8 cellular contexts compared by ENCODE assay signal in the genomic region with DNA sequence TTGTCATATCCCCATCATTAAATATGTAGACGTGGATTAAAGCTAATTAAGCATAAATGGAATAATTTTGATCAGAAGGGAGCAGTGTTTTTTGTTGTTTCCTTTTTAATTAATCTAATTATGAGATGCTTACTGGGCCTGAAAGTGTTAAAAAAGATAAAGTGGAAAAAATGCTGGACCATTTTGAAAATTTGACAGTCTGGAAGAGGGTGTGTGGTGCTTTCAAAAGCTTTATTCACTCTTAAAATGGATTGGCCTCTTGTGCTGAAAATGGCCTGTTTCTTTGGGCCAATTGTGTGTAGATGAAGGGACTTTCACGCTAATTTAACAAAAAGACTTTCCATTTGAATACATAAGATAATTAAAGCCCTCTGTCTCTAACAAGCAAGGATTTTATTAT. TPM values are rescaled to one million over a fixed set of nuclear protein-coding genes. Genes with fewer than 3 reads are reported as not detected.
DNase-seq lines count a peak whose midpoint lies in the region; ATAC-seq and TF ChIP-seq lines count a peak whose summit lies in the region.

No MANE protein-coding gene starts in this region.

- no peak for TF ChIP-seq POLR2A in gastroesophageal sphincter (IDR thresholded peaks at IDR 0.05)

- TF ChIP-seq CTCF in WI38 (IDR thresholded peaks at IDR 0.05; ENCODE audit: low read depth, low read length) (no peak), gastroesophageal sphincter (IDR thresholded peaks at IDR 0.05) (no peak)

- H3K4me3 ChIP-seq in H7 (ENCODE audit: insufficient read depth, low read depth, low read length), result peak overlapping the region; percentile 58
- H3K4me3 ChIP-seq in WI38 (ENCODE audit: low read depth, low read length), result peak overlapping the region; percentile 96
- peak overlapping the region; percentile 58 to 100 for H3K4me3 ChIP-seq in gastroesophageal sphincter
- peak overlapping the region; percentile 74 for H3K4me3 ChIP-seq in skeletal muscle satellite cell (ENCODE audit: low read length)

- ATAC-seq in gastroesophageal sphincter (no peak), left colon (no peak)

- H3K27me3 ChIP-seq in H7 (ENCODE audit: control insufficient read depth, insufficient read depth, low read length), result no peaks in the 10 kb centered on the region
- no peaks in the 10 kb centered on the region for H3K27me3 ChIP-seq in gastroesophageal sphincter
- H3K27me3 ChIP-seq in skeletal muscle satellite cell (ENCODE audit: control insufficient read depth, insufficient read depth, low read length), result no peaks in the 10 kb centered on the region

- H3K36me3 ChIP-seq in H7 (replicated peaks; ENCODE audit: control insufficient read depth, insufficient read depth, low read length), result no peaks in the 10 kb centered on the region
- no peaks in the 10 kb centered on the region for H3K36me3 ChIP-seq in gastroesophageal sphincter
- no peaks in the 10 kb centered on the region for H3K36me3 ChIP-seq in skeletal muscle satellite cell (ENCODE audit: insufficient read depth, low read length)

- peaks cover 24 to 88% (median 33%) of the 10 kb centered on the region in 3 donors for H3K4me1 ChIP-seq in gastroesophageal sphincter
- H3K4me1 ChIP-seq in skeletal muscle satellite cell (ENCODE audit: control insufficient read depth, insufficient read depth, low read length), result peaks cover 46% of the 10 kb centered on the region

- TF ChIP-seq EP300 in gastroesophageal sphincter (IDR thresholded peaks at IDR 0.05), result no peak

- 11 to 12% methylated on average over 2 of the region's 2 CpGs for WGBS in gastroesophageal sphincter (ENCODE audit: low coverage in 1 of 2), 2 donors

- peak overlapping the region; percentile 77 to 95 (median 80) for H3K27ac ChIP-seq in gastroesophageal sphincter

- peak overlapping the region; percentile 85 for H3K4me2 ChIP-seq in skeletal muscle satellite cell (ENCODE audit: low read length)

- DNase-seq in H7 (no peak), ureter (ENCODE audit: low spot score) (no peak), left colon (no peak), mesenteric fat pad (ENCODE audit: low spot score) (no peak), NCI-H2227 (lab: John Stamatoyannopoulos, UW; ENCODE audit: unreplicated experiment) (no peak)

- peak overlapping the region; percentile 93 for H3K9ac ChIP-seq in skeletal muscle satellite cell (ENCODE audit: low read depth, low read length)

- H3K9me3 ChIP-seq in gastroesophageal sphincter (no peaks in the 10 kb centered on the region), skeletal muscle satellite cell (replicated peaks; ENCODE audit: low read length) (no peaks in the 10 kb centered on the region)

- intact Hi-C loops in left colon (cut with DNase I, micrococcal nuclease), result loop anchor here in 1 of 2 donors (10.0 kb wide), 1 partner anchor 65 kb away; no protein-coding TSS in a partner anchor

RNA-seq across cellular contexts. Expression of a gene that starts 1.8 kb away (rescaled TPM):
- total RNA-seq in H7 (2014; rRNA removed; shearing (Covaris generic)), result 13.0 and 21.4 TPM in 2 replicates
- total RNA-seq in gastroesophageal sphincter, result 10 to 100 TPM; 32.4 to 71.2 (median 60.7) TPM
- total RNA-seq in skeletal muscle satellite cell (2012; rRNA removed), result 20.5 and 21.2 TPM in 2 replicates
- 63.3 TPM for total RNA-seq in ureter
- total RNA-seq in left colon, result 10 to 100 TPM; 50.9 to 51.0 TPM
- 37.4 TPM for total RNA-seq in mesenteric fat pad
